In genomic region chr19:46537136-46538097, GRCh38 we compare ENCODE assay signal across 1 cellular context.
TF ChIP-seq lines count a peak whose summit lies in the region.

No MANE protein-coding gene starts in this region.

TF ChIP-seq in HCT116, 20 proteins besides CTCF, POLR2A, EP300 and RAD21 (continued from another document):
- no peak for TF ChIP-seq MAX (IDR thresholded peaks at IDR 0.05)
- TF ChIP-seq FOSL1 (IDR thresholded peaks at IDR 0.05; ENCODE audit: low read depth) = no peak
- no peak for TF ChIP-seq REST (IDR thresholded peaks at IDR 0.05; ENCODE audit: low read depth)
- no peak for TF ChIP-seq SIN3A (IDR thresholded peaks at IDR 0.05; ENCODE audit: low read depth)
- TF ChIP-seq ELF1 (IDR thresholded peaks at IDR 0.05; ENCODE audit: borderline replicate concordance, low read depth) = no peak
- TF ChIP-seq ZNF274 (IDR thresholded peaks at IDR 0.05; ENCODE audit: low read depth, low read length) = no peak
- no peak for TF ChIP-seq SRF (IDR thresholded peaks at IDR 0.05; ENCODE audit: low read depth)
- no peak for TF ChIP-seq EGR1 (IDR thresholded peaks at IDR 0.05; ENCODE audit: low read depth)
- no peak for TF ChIP-seq TCF7L2 (IDR thresholded peaks at IDR 0.05; ENCODE audit: borderline replicate concordance, extremely low read depth, insufficient read depth, insufficient read length)
